In the genomic region with DNA sequence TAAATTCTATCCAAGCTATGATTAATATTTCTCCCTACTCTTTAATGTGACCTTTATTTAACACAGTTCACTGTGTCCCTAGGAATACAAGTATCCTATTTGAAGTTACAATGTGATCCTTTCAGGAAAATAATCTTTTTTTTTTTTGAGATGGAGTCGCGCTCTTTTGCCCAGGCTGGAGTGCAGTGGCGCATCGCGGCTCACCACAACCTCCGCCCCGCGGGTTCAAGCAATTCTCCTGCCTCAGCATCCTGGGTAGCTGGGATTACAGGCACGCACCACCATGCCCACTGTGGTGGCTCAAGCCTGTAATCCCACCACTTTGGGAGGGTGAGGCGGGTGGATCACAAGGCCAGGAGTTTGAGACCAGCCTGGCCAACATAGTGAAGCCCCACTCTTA, we compare ENCODE assay signal across 11 cellular contexts.
"Had no signal": no experiment of that assay in that cellular context is flagged by ENCODE, and none has a peak within 500 bp of the region (broad histone marks: within the 10 kb centered on the region; RNA-seq: fewer than 3 reads in every experiment).

No MANE protein-coding gene starts in this region.

- H3K4me3 ChIP-seq: GM23248, GM23338, HAP-1 had no signal

- H3K4me2 ChIP-seq: GM23338 had no signal

- H3K9ac ChIP-seq: GM23248 had no signal

- ATAC-seq: GM23338, HCT116 had no signal

- H3K9me3 ChIP-seq: HAP-1 had no signal

- DNase-seq: GM23248, GOT3, H7, H9, HCEC 1CT, HFFc6 had no signal

- H2AFZ ChIP-seq: GM23248, GM23338 had no signal

- FAIRE-seq: H1, H54 had no signal

- H3K27ac ChIP-seq: GM23248 had no signal
